Comparison of ENCODE assay signal across 8 cellular contexts in the genomic region with DNA sequence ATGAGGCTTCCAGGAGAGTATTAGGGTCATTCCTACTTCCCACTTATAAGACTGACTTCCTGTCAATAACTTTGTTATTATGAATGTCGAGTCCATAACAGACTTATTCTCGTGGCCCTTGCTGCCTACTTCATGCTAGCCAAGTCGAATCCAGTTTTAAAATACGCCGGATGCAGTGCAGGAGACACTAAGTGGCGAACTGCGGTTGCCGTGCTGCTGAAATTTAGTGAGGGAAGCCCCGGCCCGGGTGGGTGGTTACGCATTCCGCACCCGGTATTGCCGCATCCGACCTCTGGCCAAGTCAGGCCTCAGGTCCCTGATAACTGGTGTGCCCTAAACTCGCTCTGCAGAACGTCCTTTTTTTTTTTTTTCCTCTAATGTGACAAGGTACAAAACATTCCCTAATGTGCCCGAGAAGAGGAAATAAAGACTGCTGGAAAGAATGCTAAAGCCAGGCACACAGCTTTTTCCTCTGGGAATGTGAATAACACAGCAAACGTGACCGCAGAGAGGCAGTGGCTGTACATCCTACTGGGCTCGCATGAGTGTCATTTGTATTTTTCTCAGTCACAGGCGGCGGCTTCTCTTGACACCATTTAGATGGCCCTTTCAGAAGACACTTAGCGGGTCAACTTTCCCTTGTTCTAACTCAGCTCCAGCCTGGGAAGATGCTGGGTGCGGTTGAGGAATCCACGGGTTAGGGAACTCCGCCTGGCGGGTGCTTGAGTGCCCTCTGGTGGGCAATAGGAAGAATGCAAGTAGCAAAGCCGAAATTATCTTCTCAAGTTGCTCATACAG. TPM values are rescaled to one million over a fixed set of nuclear protein-coding genes. Genes with fewer than 3 reads are reported as not detected.
DNase-seq lines count a peak whose midpoint lies in the region; ATAC-seq and TF ChIP-seq lines count a peak whose summit lies in the region.

No MANE protein-coding gene starts in this region.

- intact Hi-C loops in esophagus squamous epithelium (cut with DNase I) (loop anchor here (10.0 kb wide), 2 partner anchors 75 to 445 kb away; a partner anchor contains a TSS), transverse colon (cut with DNase I; ENCODE audit: low total_unique reads) (no loop called here)
- intact Hi-C loops in activated T-helper 2 cell treated with anti-CD3 and anti-CD28 coated beads, Interferon-gamma antibody, Interleukin-2, Interleukin-4, amounts not matched to agents 10 μg/mL and 5 μg/mL and 100 μg/mL, durations not matched to agents 14 hours and 24 hours and 36 hours (cut with micrococcal nuclease): loop anchor here (1.0 to 2.0 kb wide), 2 partner anchors 75 to 455 kb away; a partner anchor contains a TSS

- H3K27ac ChIP-seq in esophagus squamous epithelium (peak overlapping the region; percentile 18 to 78 (median 62)), transverse colon (peak overlapping the region; percentile 10 to 52 (median 44))

- POLR2A ChIA-PET in HEK293T (lab: Yijun Ruan, JAX): interaction anchor here (1.0 kb wide), 1 partner anchor 76 kb away, joined by 4 read pairs; a partner anchor contains a TSS
- POLR2A ChIA-PET in naive thymus-derived CD8-positive, alpha-beta T cell (lab: Charles Lee): interaction anchor here (0.6 to 0.7 kb wide), 2 partner anchors 53 to 59 kb away, joined by 3 to 4 read pairs; no protein-coding TSS in a partner anchor

- H3K27ac Mint-ChIP-seq in naive thymus-derived CD8-positive, alpha-beta T cell: peak overlapping the region in 2 of 10 donors; percentile 25 to 83
- no peak overlapping the region for H3K27ac Mint-ChIP-seq in activated T-helper 2 cell treated with anti-CD3 and anti-CD28 coated beads, Interferon-gamma antibody, Interleukin-2, Interleukin-4, amounts not matched to agents 10 μg/mL and 5 μg/mL and 100 μg/mL, durations not matched to agents 14 hours and 24 hours and 36 hours

- ATAC-seq in naive thymus-derived CD8-positive, alpha-beta T cell: peak; percentile 48 to 72

- H3K27me3 ChIP-seq in esophagus squamous epithelium (no peaks in the 10 kb centered on the region), transverse colon (no peaks in the 10 kb centered on the region)

- H3K9me3 Mint-ChIP-seq in naive thymus-derived CD8-positive, alpha-beta T cell: peaks cover 0 to 9% (median 0%) of the 10 kb centered on the region in 9 donors
- peaks cover 8% of the 10 kb centered on the region for H3K9me3 Mint-ChIP-seq in activated T-helper 2 cell treated with anti-CD3 and anti-CD28 coated beads, Interferon-gamma antibody, Interleukin-2, Interleukin-4, amounts not matched to agents 10 μg/mL and 5 μg/mL and 100 μg/mL, durations not matched to agents 14 hours and 24 hours and 36 hours

- peak overlapping the region; percentile 46 to 76 (median 64) for H3K4me3 Mint-ChIP-seq in naive thymus-derived CD8-positive, alpha-beta T cell
- H3K4me3 Mint-ChIP-seq in activated T-helper 2 cell treated with anti-CD3 and anti-CD28 coated beads, Interferon-gamma antibody, Interleukin-2, Interleukin-4, amounts not matched to agents 10 μg/mL and 5 μg/mL and 100 μg/mL, durations not matched to agents 14 hours and 24 hours and 36 hours (ENCODE audit: low read depth): no peak overlapping the region

- TF ChIP-seq EP300 in transverse colon (IDR thresholded peaks at IDR 0.05; ENCODE audit: low read depth): no peak

- no peak overlapping the region for H3K4me3 ChIP-seq in esophagus squamous epithelium
- no peak overlapping the region for H3K4me3 ChIP-seq in transverse colon

- TF ChIP-seq POLR2A in esophagus squamous epithelium (IDR thresholded peaks at IDR 0.05): no peak
- no peak for TF ChIP-seq POLR2A in transverse colon (IDR thresholded peaks at IDR 0.05)

- CTCF ChIA-PET in HEK293T (lab: Yijun Ruan, JAX): interaction anchor here (0.5 to 1.0 kb wide), 3 partner anchors 9 to 103 kb away, joined by 3 to 6 read pairs (median 4); no protein-coding TSS in a partner anchor

- H3K27me3 Mint-ChIP-seq in naive thymus-derived CD8-positive, alpha-beta T cell: peaks cover 0 to 14% (median 3%) of the 10 kb centered on the region in 5 donors
- no peaks in the 10 kb centered on the region for H3K27me3 Mint-ChIP-seq in activated T-helper 2 cell treated with anti-CD3 and anti-CD28 coated beads, Interferon-gamma antibody, Interleukin-2, Interleukin-4, amounts not matched to agents 10 μg/mL and 5 μg/mL and 100 μg/mL, durations not matched to agents 14 hours and 24 hours and 36 hours (ENCODE audit: low read depth)

- in situ Hi-C loops in transverse colon (cut with MboI; ENCODE audit: low pct_ligation_motif_present in 1 of 4, low pct_unique_long_range_greater_than_20kb in 1 of 4, low sequenced_read_pairs in 3 of 4): no loop called here

- peak; percentile 69 for DNase-seq in EL
- DNase-seq in HEK293T (ENCODE audit: extremely low spot score): peak; percentile 76
- peak; percentile 84 for DNase-seq in NCI-H510A treated with DMSO at 0.1 percent for 48 hours (lab: John Stamatoyannopoulos, UW)
- DNase-seq in activated T-cell treated with anti-CD3 and anti-CD28 coated beads for 4 hours: peak; percentile 34
- DNase-seq in esophagus squamous epithelium (lab: John Stamatoyannopoulos, UW): no peak
- peak; percentile 19 to 75 (median 50) for DNase-seq in naive thymus-derived CD8-positive, alpha-beta T cell
- peak; percentile 63 for DNase-seq in transverse colon
- DNase-seq in activated T-helper 2 cell treated with anti-CD3 and anti-CD28 coated beads, Interferon-gamma antibody, Interleukin-2, Interleukin-4, amounts not matched to agents 10 μg/mL and 5 μg/mL and 100 μg/mL, durations not matched to agents 14 hours and 24 hours and 36 hours (ENCODE audit: low spot score): no peak

- H3K4me1 ChIP-seq in esophagus squamous epithelium (peaks cover 0 to 22% (median 0%) of the 10 kb centered on the region in 3 donors), transverse colon (peaks cover 0 to 10% (median 6%) of the 10 kb centered on the region in 4 donors)

- TF ChIP-seq CTCF in esophagus squamous epithelium (IDR thresholded peaks at IDR 0.05) (peak; percentile 88 to 97 (median 90)), transverse colon (IDR thresholded peaks at IDR 0.05) (peak; percentile 87 to 99 (median 96))

- H3K36me3 Mint-ChIP-seq in naive thymus-derived CD8-positive, alpha-beta T cell: peaks cover 0 to 4% (median 3%) of the 10 kb centered on the region in 3 donors
- peaks cover 6% of the 10 kb centered on the region for H3K36me3 Mint-ChIP-seq in activated T-helper 2 cell treated with anti-CD3 and anti-CD28 coated beads, Interferon-gamma antibody, Interleukin-2, Interleukin-4, amounts not matched to agents 10 μg/mL and 5 μg/mL and 100 μg/mL, durations not matched to agents 14 hours and 24 hours and 36 hours (ENCODE audit: low read depth)

- no peaks in the 10 kb centered on the region for H3K9me3 ChIP-seq in esophagus squamous epithelium
- H3K9me3 ChIP-seq in transverse colon: no peaks in the 10 kb centered on the region

- H3K4me1 Mint-ChIP-seq in naive thymus-derived CD8-positive, alpha-beta T cell: peaks cover 5 to 29% (median 25%) of the 10 kb centered on the region in 4 donors
- H3K4me1 Mint-ChIP-seq in activated T-helper 2 cell treated with anti-CD3 and anti-CD28 coated beads, Interferon-gamma antibody, Interleukin-2, Interleukin-4, amounts not matched to agents 10 μg/mL and 5 μg/mL and 100 μg/mL, durations not matched to agents 14 hours and 24 hours and 36 hours (ENCODE audit: low read depth): peaks cover 25% of the 10 kb centered on the region

- H3K36me3 ChIP-seq in esophagus squamous epithelium (no peaks in the 10 kb centered on the region), transverse colon (no peaks in the 10 kb centered on the region)

- 43 to 44% methylated on average over 22 to 27 of the region's 29 CpGs for WGBS in esophagus squamous epithelium, 2 donors
- WGBS in transverse colon (ENCODE audit: low coverage in 1 of 2), 2 donors: 49 to 52% methylated on average over 17 to 29 of the region's 29 CpGs

TF ChIP-seq in HEK293T, 16 proteins besides CTCF, POLR2A, EP300 and RAD21:
- TF ChIP-seq FOXK2 (IDR thresholded peaks at IDR 0.05) (no peak), SP1 (IDR thresholded peaks at IDR 0.05) (no peak), FOXA1 (IDR thresholded peaks at IDR 0.05) (no peak), BHLHE40 (IDR thresholded peaks at IDR 0.05; ENCODE audit: borderline replicate concordance) (no peak), LEF1 (IDR thresholded peaks at IDR 0.05; ENCODE audit: borderline replicate concordance) (no peak), FOXM1 (IDR thresholded peaks at IDR 0.05; ENCODE audit: borderline replicate concordance) (no peak), ELF4 (IDR thresholded peaks at IDR 0.05) (no peak)

RNA-seq across cellular contexts. Expression of a gene that starts 7.1 kb away (rescaled TPM):
- total RNA-seq in esophagus squamous epithelium (10 to 100 TPM; 34.3 to 46.8 (median 39.4) TPM), transverse colon (10 to 100 TPM; 37.0 to 68.7 (median 50.5) TPM)
- 100 to 1,000 TPM; 155 to 159 TPM for total RNA-seq in naive thymus-derived CD8-positive, alpha-beta T cell
- 100 to 1,000 TPM in 2 of 3 donors, 10 to 100 TPM in 1; 60.3 to 124 (median 114) TPM for polyA plus RNA-seq in naive thymus-derived CD8-positive, alpha-beta T cell
- 17.1 and 20.5 TPM in 2 replicates for total RNA-seq in activated T-helper 2 cell treated with anti-CD3 and anti-CD28 coated beads, Interferon-gamma antibody, Interleukin-2, Interleukin-4, amounts not matched to agents 10 μg/mL and 5 μg/mL and 100 μg/mL, durations not matched to agents 14 hours and 24 hours and 36 hours

Comparison
In these comparisons a context has a peak if more than half of its experiments do, and no peak if none do; other contexts are left out.
1. DNase-seq: peak in EL (single experiment), HEK293T (single experiment), NCI-H510A treated with DMSO at 0.1 percent for 48 hours (single experiment), activated T-cell treated with anti-CD3 and anti-CD28 coated beads for 4 hours (single experiment), naive thymus-derived CD8-positive, alpha-beta T cell (10 of 10) and transverse colon (single experiment); none in esophagus squamous epithelium (single experiment) and activated T-helper 2 cell treated with anti-CD3 and anti-CD28 coated beads, Interferon-gamma antibody, Interleukin-2, Interleukin-4, amounts not matched to agents 10 μg/mL and 5 μg/mL and 100 μg/mL, durations not matched to agents 14 hours and 24 hours and 36 hours (single experiment).